In genomic region chr1:52686261-52686751, GRCh38 we compare ENCODE assay signal across 8 cellular contexts. TPM values are rescaled to one million over a fixed set of nuclear protein-coding genes. Genes with fewer than 3 reads are reported as not detected.
A peak's percentile ranks its signal among the peaks of the same experiment; 100 is the strongest.
DNase-seq lines count a peak whose midpoint lies in the region; ATAC-seq, FAIRE-seq and TF ChIP-seq lines count a peak whose summit lies in the region.
"Not testable (repeated sequence)": the region's sequence is repeated elsewhere in the genome, so short reads cannot be mapped to it uniquely, and the experiment has no call there.

No MANE protein-coding gene starts in this region.

- not testable (repeated sequence) for H3K4me3 ChIP-seq in GM06990 (replicated peaks; ENCODE audit: low read depth, low read length); adipocyte (ENCODE audit: low read length); upper lobe of left lung

- FAIRE-seq in TTC549 (lab: Jason Lieb, UNC): peak; percentile 3

- not testable (repeated sequence) for TF ChIP-seq EP300 in upper lobe of left lung (IDR thresholded peaks at IDR 0.05)

- ATAC-seq in HG03108 (IDR thresholded peaks at IDR 0.05; ENCODE audit: unreplicated experiment) (peak; percentile 86), upper lobe of left lung (ENCODE audit: low FRiP score in 2 of 2) (peak; percentile 77 to 87)

- H3K4me1 ChIP-seq in adipocyte (ENCODE audit: control insufficient read depth, insufficient read depth, low read length); upper lobe of left lung: not testable (repeated sequence)

- H3K36me3 ChIP-seq in GM06990 (ENCODE audit: control insufficient read depth, insufficient read depth, low read length): not testable (repeated sequence)
- H3K36me3 ChIP-seq in adipocyte (ENCODE audit: control insufficient read depth, insufficient read depth, low read length, severe bottlenecking) (peaks cover 53% of the 10 kb centered on the region), upper lobe of left lung (peaks cover 0 to 32% (median 18%) of the 10 kb centered on the region in 4 donors)

- WGBS in upper lobe of left lung, 2 donors: 51 to 53% methylated on average over 16 to 17 of the region's 17 CpGs

- TF ChIP-seq CTCF in GM06990 (IDR thresholded peaks at IDR 0.05; ENCODE audit: insufficient read depth, low read length, poor library complexity, severe bottlenecking) (peak; percentile 75), progenitor cell of endocrine pancreas (IDR thresholded peaks at IDR 0.05; ENCODE audit: unreplicated experiment) (peak; percentile 89), upper lobe of left lung (IDR thresholded peaks at IDR 0.05) (peak; percentile 52 to 81 (median 70))

- H3K9me3 ChIP-seq in adipocyte (ENCODE audit: control insufficient read depth, low read length); upper lobe of left lung: not testable (repeated sequence)

- H3K4me3 Mint-ChIP-seq in progenitor cell of endocrine pancreas (ENCODE audit: low read depth): not testable (repeated sequence)

- not testable (repeated sequence) for H3K9me3 Mint-ChIP-seq in progenitor cell of endocrine pancreas (ENCODE audit: low read depth)

- H3K27ac ChIP-seq in upper lobe of left lung: not testable (repeated sequence)

- TF ChIP-seq POLR2A in upper lobe of left lung (IDR thresholded peaks at IDR 0.05): not testable (repeated sequence)

- not testable (repeated sequence) for H3K27me3 Mint-ChIP-seq in progenitor cell of endocrine pancreas

- peak overlapping the region; percentile 16 for H3K27ac Mint-ChIP-seq in progenitor cell of endocrine pancreas

- intact Hi-C loops in cardiac septum (cut with DNase I): loop anchor here (5.0 to 10.0 kb wide), 2 partner anchors 282 to 559 kb away; partner anchors contain the start of genes ORC1 and PRPF38A

- H3K36me3 Mint-ChIP-seq in progenitor cell of endocrine pancreas (ENCODE audit: insufficient read depth): not testable (repeated sequence)

- H3K9ac ChIP-seq in adipocyte (ENCODE audit: low read length): not testable (repeated sequence)

- not testable (repeated sequence) for H3K27me3 ChIP-seq in GM06990 (replicated peaks; ENCODE audit: control insufficient read depth, insufficient read depth, low read length); adipocyte (replicated peaks; ENCODE audit: control insufficient read depth, insufficient read depth, low read length); upper lobe of left lung

- DNase-seq in GM06990 (ENCODE audit: extremely low read depth, insufficient read length): peak; percentile 29
- DNase-seq in NCI-H2171 (lab: John Stamatoyannopoulos, UW): peak; percentile 49
- DNase-seq in adipocyte (ENCODE audit: low read depth): peak; percentile 86
- peak; percentile 81 for DNase-seq in cardiac septum (ENCODE audit: low spot score)
- peak; percentile 60 for DNase-seq in progenitor cell of endocrine pancreas (ENCODE audit: low spot score, unreplicated experiment)
- peak; percentile 25 to 82 for DNase-seq in upper lobe of left lung

- not testable (repeated sequence) for H3K4me1 Mint-ChIP-seq in progenitor cell of endocrine pancreas (ENCODE audit: low read depth)

RNA-seq across cellular contexts. Expression of gene COA7, which starts 11.8 kb away (rescaled TPM):
- total RNA-seq in cardiac septum (14.2 TPM), progenitor cell of endocrine pancreas (15.4 and 16.5 TPM in 2 replicates), upper lobe of left lung (10 to 100 TPM in 3 of 6 donors, 1 to 10 TPM in 3; 2.2 to 20.8 (median 10.6) TPM)

RNA-seq across cellular contexts. Expression of gene ZYG11B, which starts 39.9 kb away (rescaled TPM):
- total RNA-seq in cardiac septum: 47.6 TPM
- 30.4 and 31.5 TPM in 2 replicates for total RNA-seq in progenitor cell of endocrine pancreas
- total RNA-seq in upper lobe of left lung: 10 to 100 TPM; 23.0 to 37.2 (median 25.7) TPM

RNA-seq across cellular contexts. Expression of gene SHISAL2A, which starts 53.3 kb away (rescaled TPM):
- not detected for total RNA-seq in cardiac septum
- 0.29 and 0.38 TPM in 2 replicates for total RNA-seq in progenitor cell of endocrine pancreas
- total RNA-seq in upper lobe of left lung: 10 to 100 TPM in 1 of 6 donors, 1 to 10 TPM in 1, under 1 TPM in 1, not detected in 3; 0.24 to 10.5 (median 3.0) TPM

Comparison
In these comparisons a context has a peak if more than half of its experiments do, and no peak if none do; other contexts are left out.
1. DNase-seq: peak in every context shown above with its lines; median percentile 86 in adipocyte; 81 in cardiac septum; 60 in progenitor cell of endocrine pancreas; 54 in upper lobe of left lung; 49 in NCI-H2171; 29 in GM06990.